Comparison of ENCODE assay signal across 1 cellular context in the genomic region with DNA sequence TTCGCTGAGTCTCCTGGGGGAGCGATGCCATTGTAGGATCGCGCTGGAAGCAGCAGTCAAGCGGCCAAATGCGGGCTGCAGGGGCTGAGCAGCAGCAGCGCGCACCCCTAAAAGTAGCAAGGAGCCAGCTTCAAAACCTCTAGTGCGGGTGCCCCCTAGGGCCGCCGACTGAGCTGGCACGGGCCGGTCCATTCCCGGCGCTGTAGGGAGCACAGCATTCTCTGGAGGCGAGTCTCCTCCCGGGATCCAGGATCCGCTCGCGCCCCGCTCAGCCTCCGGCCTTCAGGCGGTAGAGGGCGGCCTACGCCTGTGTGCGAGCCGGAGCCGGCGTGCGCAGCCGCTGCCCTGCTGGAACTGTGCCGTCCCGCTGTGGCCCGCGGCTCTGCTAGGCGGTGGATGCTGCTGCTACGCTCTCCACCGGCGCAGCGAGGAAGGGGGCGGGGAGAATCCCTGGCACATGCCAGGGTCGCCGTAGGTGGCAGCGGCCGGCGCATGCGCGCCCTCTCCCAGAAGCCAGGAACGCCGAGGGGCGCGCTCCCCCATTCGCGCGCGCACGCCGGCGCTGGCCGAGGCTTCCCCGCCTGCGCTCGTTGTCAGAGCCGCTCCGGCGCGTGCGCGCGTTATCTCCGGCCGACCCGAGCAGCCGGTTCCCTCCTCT.
TF ChIP-seq lines count a peak whose summit lies in the region.

A gene (plus strand): TSS at position 542 of the 658 bp plus-strand sequence. CDS start 148,834 bp downstream, outside the sequence.

TF ChIP-seq in WTC11, 78 proteins besides CTCF, POLR2A, EP300 and RAD21 (continued from another document and continues in another):
- TF ChIP-seq, protein P1, sequence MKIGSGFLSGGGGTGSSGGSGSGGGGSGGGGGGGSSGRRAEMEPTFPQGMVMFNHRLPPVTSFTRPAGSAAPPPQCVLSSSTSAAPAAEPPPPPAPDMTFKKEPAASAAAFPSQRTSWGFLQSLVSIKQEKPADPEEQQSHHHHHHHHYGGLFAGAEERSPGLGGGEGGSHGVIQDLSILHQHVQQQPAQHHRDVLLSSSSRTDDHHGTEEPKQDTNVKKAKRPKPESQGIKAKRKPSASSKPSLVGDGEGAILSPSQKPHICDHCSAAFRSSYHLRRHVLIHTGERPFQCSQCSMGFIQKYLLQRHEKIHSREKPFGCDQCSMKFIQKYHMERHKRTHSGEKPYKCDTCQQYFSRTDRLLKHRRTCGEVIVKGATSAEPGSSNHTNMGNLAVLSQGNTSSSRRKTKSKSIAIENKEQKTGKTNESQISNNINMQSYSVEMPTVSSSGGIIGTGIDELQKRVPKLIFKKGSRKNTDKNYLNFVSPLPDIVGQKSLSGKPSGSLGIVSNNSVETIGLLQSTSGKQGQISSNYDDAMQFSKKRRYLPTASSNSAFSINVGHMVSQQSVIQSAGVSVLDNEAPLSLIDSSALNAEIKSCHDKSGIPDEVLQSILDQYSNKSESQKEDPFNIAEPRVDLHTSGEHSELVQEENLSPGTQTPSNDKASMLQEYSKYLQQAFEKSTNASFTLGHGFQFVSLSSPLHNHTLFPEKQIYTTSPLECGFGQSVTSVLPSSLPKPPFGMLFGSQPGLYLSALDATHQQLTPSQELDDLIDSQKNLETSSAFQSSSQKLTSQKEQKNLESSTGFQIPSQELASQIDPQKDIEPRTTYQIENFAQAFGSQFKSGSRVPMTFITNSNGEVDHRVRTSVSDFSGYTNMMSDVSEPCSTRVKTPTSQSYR (CRISPR knock-in tag; IDR thresholded peaks at IDR 0.05), result 0 out of 2 replicates have a peak, but pooled peaks have one; percentile 66
- TF ChIP-seq GTF2I (CRISPR knock-in tag; conservative IDR thresholded peaks at IDR 0.05) (no peak), KAT7 (CRISPR knock-in tag; IDR thresholded peaks at IDR 0.05; ENCODE audit: borderline replicate concordance) (peak; percentile 62; the same call in 1 of the 2 replicates), FOXJ3 (CRISPR knock-in tag; IDR thresholded peaks at IDR 0.05; ENCODE audit: borderline replicate concordance) (no peak), CBFB (CRISPR knock-in tag; IDR thresholded peaks at IDR 0.05; ENCODE audit: low read depth) (peak; percentile 63; the same call in 1 of the 2 replicates), NR2C2 (CRISPR knock-in tag; IDR thresholded peaks at IDR 0.05) (no peak), ZNF317 (CRISPR knock-in tag; IDR thresholded peaks at IDR 0.05; ENCODE audit: borderline replicate concordance, low read depth) (no peak), NR1H2 (CRISPR knock-in tag; IDR thresholded peaks at IDR 0.05) (no peak), PRRX2 (CRISPR knock-in tag; IDR thresholded peaks at IDR 0.05) (no peak), TEAD1 (CRISPR knock-in tag; IDR thresholded peaks at IDR 0.05) (peak; percentile 82), IRF2 (CRISPR knock-in tag; IDR thresholded peaks at IDR 0.05; ENCODE audit: borderline replicate concordance, low read depth) (no peak), JUN (CRISPR knock-in tag; IDR thresholded peaks at IDR 0.05) (no peak), NR3C1 (CRISPR knock-in tag; conservative IDR thresholded peaks at IDR 0.05; ENCODE audit: low read depth) (no peak), NFATC4 (CRISPR knock-in tag; IDR thresholded peaks at IDR 0.05) (no peak), ZBTB21 (CRISPR knock-in tag; IDR thresholded peaks at IDR 0.05; ENCODE audit: borderline replicate concordance) (peak; percentile 82; the same call in 1 of the 2 replicates), ZNF423 (CRISPR knock-in tag; IDR thresholded peaks at IDR 0.05) (peak; percentile 72)
- TF ChIP-seq, protein P2, sequence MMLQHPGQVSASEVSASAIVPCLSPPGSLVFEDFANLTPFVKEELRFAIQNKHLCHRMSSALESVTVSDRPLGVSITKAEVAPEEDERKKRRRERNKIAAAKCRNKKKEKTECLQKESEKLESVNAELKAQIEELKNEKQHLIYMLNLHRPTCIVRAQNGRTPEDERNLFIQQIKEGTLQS (CRISPR knock-in tag; conservative IDR thresholded peaks at IDR 0.05), result no peak
- TF ChIP-seq, protein P3, sequence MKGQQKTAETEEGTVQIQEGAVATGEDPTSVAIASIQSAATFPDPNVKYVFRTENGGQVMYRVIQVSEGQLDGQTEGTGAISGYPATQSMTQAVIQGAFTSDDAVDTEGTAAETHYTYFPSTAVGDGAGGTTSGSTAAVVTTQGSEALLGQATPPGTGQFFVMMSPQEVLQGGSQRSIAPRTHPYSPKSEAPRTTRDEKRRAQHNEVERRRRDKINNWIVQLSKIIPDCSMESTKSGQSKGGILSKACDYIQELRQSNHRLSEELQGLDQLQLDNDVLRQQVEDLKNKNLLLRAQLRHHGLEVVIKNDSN (CRISPR knock-in tag; IDR thresholded peaks at IDR 0.05), result 0 out of 2 replicates have a peak, but pooled peaks have one; percentile 55
- TF ChIP-seq, protein P4, sequence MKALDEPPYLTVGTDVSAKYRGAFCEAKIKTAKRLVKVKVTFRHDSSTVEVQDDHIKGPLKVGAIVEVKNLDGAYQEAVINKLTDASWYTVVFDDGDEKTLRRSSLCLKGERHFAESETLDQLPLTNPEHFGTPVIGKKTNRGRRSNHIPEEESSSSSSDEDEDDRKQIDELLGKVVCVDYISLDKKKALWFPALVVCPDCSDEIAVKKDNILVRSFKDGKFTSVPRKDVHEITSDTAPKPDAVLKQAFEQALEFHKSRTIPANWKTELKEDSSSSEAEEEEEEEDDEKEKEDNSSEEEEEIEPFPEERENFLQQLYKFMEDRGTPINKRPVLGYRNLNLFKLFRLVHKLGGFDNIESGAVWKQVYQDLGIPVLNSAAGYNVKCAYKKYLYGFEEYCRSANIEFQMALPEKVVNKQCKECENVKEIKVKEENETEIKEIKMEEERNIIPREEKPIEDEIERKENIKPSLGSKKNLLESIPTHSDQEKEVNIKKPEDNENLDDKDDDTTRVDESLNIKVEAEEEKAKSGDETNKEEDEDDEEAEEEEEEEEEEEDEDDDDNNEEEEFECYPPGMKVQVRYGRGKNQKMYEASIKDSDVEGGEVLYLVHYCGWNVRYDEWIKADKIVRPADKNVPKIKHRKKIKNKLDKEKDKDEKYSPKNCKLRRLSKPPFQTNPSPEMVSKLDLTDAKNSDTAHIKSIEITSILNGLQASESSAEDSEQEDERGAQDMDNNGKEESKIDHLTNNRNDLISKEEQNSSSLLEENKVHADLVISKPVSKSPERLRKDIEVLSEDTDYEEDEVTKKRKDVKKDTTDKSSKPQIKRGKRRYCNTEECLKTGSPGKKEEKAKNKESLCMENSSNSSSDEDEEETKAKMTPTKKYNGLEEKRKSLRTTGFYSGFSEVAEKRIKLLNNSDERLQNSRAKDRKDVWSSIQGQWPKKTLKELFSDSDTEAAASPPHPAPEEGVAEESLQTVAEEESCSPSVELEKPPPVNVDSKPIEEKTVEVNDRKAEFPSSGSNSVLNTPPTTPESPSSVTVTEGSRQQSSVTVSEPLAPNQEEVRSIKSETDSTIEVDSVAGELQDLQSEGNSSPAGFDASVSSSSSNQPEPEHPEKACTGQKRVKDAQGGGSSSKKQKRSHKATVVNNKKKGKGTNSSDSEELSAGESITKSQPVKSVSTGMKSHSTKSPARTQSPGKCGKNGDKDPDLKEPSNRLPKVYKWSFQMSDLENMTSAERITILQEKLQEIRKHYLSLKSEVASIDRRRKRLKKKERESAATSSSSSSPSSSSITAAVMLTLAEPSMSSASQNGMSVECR (CRISPR knock-in tag; IDR thresholded peaks at IDR 0.05; ENCODE audit: borderline replicate concordance), result peak; percentile 86; the same call in 1 of the 2 replicates
- TF ChIP-seq, protein P5, sequence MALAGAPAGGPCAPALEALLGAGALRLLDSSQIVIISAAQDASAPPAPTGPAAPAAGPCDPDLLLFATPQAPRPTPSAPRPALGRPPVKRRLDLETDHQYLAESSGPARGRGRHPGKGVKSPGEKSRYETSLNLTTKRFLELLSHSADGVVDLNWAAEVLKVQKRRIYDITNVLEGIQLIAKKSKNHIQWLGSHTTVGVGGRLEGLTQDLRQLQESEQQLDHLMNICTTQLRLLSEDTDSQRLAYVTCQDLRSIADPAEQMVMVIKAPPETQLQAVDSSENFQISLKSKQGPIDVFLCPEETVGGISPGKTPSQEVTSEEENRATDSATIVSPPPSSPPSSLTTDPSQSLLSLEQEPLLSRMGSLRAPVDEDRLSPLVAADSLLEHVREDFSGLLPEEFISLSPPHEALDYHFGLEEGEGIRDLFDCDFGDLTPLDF (CRISPR knock-in tag; IDR thresholded peaks at IDR 0.05), result no peak
- TF ChIP-seq, protein P6, sequence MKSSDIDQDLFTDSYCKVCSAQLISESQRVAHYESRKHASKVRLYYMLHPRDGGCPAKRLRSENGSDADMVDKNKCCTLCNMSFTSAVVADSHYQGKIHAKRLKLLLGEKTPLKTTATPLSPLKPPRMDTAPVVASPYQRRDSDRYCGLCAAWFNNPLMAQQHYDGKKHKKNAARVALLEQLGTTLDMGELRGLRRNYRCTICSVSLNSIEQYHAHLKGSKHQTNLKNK (CRISPR knock-in tag; IDR thresholded peaks at IDR 0.05), result no peak
- TF ChIP-seq, protein P7, sequence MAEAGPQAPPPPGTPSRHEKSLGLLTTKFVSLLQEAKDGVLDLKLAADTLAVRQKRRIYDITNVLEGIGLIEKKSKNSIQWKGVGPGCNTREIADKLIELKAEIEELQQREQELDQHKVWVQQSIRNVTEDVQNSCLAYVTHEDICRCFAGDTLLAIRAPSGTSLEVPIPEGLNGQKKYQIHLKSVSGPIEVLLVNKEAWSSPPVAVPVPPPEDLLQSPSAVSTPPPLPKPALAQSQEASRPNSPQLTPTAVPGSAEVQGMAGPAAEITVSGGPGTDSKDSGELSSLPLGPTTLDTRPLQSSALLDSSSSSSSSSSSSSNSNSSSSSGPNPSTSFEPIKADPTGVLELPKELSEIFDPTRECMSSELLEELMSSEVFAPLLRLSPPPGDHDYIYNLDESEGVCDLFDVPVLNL (CRISPR knock-in tag; IDR thresholded peaks at IDR 0.05; ENCODE audit: borderline replicate concordance, low read depth), result no peak
- TF ChIP-seq, protein P8, sequence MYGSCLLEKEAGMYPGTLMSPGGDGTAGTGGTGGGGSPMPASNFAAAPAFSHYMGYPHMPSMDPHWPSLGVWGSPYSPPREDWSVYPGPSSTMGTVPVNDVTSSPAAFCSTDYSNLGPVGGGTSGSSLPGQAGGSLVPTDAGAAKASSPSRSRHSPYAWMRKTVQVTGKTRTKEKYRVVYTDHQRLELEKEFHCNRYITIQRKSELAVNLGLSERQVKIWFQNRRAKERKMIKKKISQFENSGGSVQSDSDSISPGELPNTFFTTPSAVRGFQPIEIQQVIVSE (CRISPR knock-in tag; IDR thresholded peaks at IDR 0.05; ENCODE audit: borderline replicate concordance), result no peak
- TF ChIP-seq, protein P9, sequence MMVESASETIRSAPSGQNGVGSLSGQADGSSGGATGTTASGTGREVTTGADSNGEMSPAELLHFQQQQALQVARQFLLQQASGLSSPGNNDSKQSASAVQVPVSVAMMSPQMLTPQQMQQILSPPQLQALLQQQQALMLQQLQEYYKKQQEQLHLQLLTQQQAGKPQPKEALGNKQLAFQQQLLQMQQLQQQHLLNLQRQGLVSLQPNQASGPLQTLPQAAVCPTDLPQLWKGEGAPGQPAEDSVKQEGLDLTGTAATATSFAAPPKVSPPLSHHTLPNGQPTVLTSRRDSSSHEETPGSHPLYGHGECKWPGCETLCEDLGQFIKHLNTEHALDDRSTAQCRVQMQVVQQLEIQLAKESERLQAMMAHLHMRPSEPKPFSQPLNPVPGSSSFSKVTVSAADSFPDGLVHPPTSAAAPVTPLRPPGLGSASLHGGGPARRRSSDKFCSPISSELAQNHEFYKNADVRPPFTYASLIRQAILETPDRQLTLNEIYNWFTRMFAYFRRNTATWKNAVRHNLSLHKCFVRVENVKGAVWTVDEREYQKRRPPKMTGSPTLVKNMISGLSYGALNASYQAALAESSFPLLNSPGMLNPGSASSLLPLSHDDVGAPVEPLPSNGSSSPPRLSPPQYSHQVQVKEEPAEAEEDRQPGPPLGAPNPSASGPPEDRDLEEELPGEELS (CRISPR knock-in tag; IDR thresholded peaks at IDR 0.05), result peak; percentile 97
- TF ChIP-seq, protein P10, sequence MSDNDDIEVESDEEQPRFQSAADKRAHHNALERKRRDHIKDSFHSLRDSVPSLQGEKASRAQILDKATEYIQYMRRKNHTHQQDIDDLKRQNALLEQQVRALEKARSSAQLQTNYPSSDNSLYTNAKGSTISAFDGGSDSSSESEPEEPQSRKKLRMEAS (CRISPR knock-in tag; IDR thresholded peaks at IDR 0.05), result peak; percentile 97
- TF ChIP-seq, protein P11, sequence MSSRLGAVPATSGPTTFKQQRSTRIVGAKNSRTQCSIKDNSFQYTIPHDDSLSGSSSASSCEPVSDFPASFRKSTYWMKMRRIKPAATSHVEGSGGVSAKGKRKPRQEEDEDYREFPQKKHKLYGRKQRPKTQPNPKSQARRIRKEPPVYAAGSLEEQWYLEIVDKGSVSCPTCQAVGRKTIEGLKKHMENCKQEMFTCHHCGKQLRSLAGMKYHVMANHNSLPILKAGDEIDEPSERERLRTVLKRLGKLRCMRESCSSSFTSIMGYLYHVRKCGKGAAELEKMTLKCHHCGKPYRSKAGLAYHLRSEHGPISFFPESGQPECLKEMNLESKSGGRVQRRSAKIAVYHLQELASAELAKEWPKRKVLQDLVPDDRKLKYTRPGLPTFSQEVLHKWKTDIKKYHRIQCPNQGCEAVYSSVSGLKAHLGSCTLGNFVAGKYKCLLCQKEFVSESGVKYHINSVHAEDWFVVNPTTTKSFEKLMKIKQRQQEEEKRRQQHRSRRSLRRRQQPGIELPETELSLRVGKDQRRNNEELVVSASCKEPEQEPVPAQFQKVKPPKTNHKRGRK (CRISPR knock-in tag; IDR thresholded peaks at IDR 0.05; ENCODE audit: borderline replicate concordance), result no peak
- TF ChIP-seq, protein P12, sequence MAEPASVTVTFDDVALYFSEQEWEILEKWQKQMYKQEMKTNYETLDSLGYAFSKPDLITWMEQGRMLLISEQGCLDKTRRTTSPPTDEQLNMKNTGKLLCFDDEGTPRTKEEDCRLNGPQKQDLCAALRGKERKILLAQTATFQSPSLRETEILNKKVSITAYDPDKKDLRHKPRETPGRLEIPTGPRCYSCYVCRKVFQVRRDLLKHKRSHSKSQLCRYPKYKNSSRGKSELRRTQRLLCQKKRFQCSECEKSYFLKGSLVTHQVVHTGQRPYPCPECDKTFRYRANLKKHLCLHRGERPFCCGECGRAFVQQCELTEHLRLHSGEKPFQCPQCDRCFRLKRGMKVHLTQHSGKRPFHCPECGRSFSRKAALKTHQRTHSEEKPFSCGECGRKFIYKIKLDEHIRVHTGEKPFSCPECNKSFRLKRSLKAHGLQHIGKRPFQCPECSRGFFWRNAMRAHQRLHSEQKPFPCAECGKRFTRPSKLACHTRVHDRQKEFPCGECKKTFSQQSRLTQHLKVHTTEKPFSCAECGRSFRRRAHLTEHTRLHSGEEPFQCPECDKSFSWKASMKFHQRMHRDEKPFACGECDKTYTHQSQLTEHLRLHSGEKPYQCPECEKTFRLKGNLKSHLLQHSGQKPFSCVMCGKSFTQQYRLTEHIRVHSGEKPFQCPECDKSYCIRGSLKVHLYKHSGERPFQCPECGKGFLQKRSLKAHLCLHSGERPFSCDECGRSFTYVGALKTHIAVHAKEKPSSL (CRISPR knock-in tag; conservative IDR thresholded peaks at IDR 0.05), result no peak
- TF ChIP-seq, protein P13, sequence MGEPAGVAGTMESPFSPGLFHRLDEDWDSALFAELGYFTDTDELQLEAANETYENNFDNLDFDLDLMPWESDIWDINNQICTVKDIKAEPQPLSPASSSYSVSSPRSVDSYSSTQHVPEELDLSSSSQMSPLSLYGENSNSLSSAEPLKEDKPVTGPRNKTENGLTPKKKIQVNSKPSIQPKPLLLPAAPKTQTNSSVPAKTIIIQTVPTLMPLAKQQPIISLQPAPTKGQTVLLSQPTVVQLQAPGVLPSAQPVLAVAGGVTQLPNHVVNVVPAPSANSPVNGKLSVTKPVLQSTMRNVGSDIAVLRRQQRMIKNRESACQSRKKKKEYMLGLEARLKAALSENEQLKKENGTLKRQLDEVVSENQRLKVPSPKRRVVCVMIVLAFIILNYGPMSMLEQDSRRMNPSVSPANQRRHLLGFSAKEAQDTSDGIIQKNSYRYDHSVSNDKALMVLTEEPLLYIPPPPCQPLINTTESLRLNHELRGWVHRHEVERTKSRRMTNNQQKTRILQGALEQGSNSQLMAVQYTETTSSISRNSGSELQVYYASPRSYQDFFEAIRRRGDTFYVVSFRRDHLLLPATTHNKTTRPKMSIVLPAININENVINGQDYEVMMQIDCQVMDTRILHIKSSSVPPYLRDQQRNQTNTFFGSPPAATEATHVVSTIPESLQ (CRISPR knock-in tag; IDR thresholded peaks at IDR 0.05), result no peak
